In the genomic region with DNA sequence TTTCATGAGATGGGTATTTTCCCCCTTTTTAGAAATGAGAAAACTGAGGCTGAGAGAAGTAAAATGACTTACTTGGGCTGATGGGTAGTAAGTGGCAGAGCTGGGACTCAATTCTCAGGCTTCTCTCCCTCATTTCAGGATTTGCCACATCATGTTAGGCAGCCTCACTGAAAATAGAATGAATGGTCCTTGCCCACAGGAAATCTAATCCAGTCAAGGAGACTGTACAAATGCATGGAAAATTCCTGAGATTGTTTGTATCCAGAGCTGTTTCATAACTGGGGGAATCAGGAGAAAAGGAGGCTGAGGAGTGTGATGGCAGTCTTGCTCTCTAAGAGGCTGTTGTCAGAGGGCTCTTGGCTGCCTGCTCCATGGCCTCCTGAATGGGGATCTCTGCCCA, we compare ENCODE assay signal across 18 cellular contexts.
A peak's percentile ranks its signal among the peaks of the same experiment; 100 is the strongest.
DNase-seq lines count a peak whose midpoint lies in the region; ATAC-seq and TF ChIP-seq lines count a peak whose summit lies in the region.
"Had no signal": no experiment of that assay in that cellular context is flagged by ENCODE, and none has a peak within 500 bp of the region (broad histone marks: within the 10 kb centered on the region; RNA-seq: fewer than 3 reads in every experiment).

No MANE protein-coding gene starts in this region.

- peaks cover 0 to 2% (median 0%) of the 10 kb centered on the region in 5 experiments for H3K9me3 Mint-ChIP-seq in brain
- H3K9me3 Mint-ChIP-seq: natural killer cell; T-helper 1 cell treated with Interleukin-12 subunit alpha and Interleukin-12 subunit beta and Interleukin-4 antibody, amounts not matched to agents 30 μg/mL and 1 μg/mL, for 36 hours had no signal

- no peak for ATAC-seq in HG02973 (IDR thresholded peaks at IDR 0.05; ENCODE audit: unreplicated experiment)
- ATAC-seq: esophagus mucosa, natural killer cell had no signal

- no peaks in the 10 kb centered on the region for H3K79me2 ChIP-seq in hepatocyte
- no peaks in the 10 kb centered on the region for H3K79me2 ChIP-seq in Karpas-422 (ENCODE audit: low read length)

- peaks cover 8% of the 10 kb centered on the region for H3K27me3 Mint-ChIP-seq in brain

- H3K36me3 ChIP-seq in hepatocyte (replicated peaks; ENCODE audit: insufficient read depth, low read depth) (no peaks in the 10 kb centered on the region), Karpas-422 (ENCODE audit: insufficient read depth, low read length) (no peaks in the 10 kb centered on the region)
- H3K36me3 ChIP-seq: adrenal gland, MG63, prostate gland had no signal

- H2AFZ ChIP-seq in hepatocyte (no peak overlapping the region), Karpas-422 (ENCODE audit: low read length) (no peak overlapping the region)

- TF ChIP-seq CTCF in brain (conservative IDR thresholded peaks at IDR 0.05) (no peak), hepatocyte (IDR thresholded peaks at IDR 0.05; ENCODE audit: poor library complexity) (no peak)

- H3K27me3 ChIP-seq in hepatocyte (no peaks in the 10 kb centered on the region), Karpas-422 (ENCODE audit: low read length) (no peaks in the 10 kb centered on the region)
- H3K27me3 ChIP-seq: adrenal gland, MG63 had no signal

- H3K4me2 ChIP-seq in hepatocyte (no peak overlapping the region), Karpas-422 (ENCODE audit: low read depth, low read length, poor library complexity, severe bottlenecking) (no peak overlapping the region)

- peak overlapping the region; percentile 30 for H3K27ac ChIP-seq in hepatocyte
- no peak overlapping the region for H3K27ac ChIP-seq in Karpas-422 (ENCODE audit: low read length)
- H3K27ac ChIP-seq: adrenal gland, prostate gland had no signal

- H3K4me3 ChIP-seq in hepatocyte: no peak overlapping the region
- no peak overlapping the region for H3K4me3 ChIP-seq in Karpas-422 (ENCODE audit: low read length)
- H3K4me3 ChIP-seq: adrenal gland, MG63, prostate gland had no signal

- H3K9me2 ChIP-seq in hepatocyte (replicated peaks; ENCODE audit: insufficient read depth) (no peaks in the 10 kb centered on the region), Karpas-422 (replicated peaks; ENCODE audit: insufficient read depth, low read length) (no peaks in the 10 kb centered on the region)

- peak overlapping the region; percentile 42 to 87 (median 48) for H3K27ac Mint-ChIP-seq in brain
- H3K27ac Mint-ChIP-seq: natural killer cell; T-helper 1 cell treated with Interleukin-12 subunit alpha and Interleukin-12 subunit beta and Interleukin-4 antibody, amounts not matched to agents 30 μg/mL and 1 μg/mL, for 36 hours had no signal

- no peaks in the 10 kb centered on the region for H3K4me1 ChIP-seq in hepatocyte (ENCODE audit: insufficient read depth)
- no peaks in the 10 kb centered on the region for H3K4me1 ChIP-seq in Karpas-422 (ENCODE audit: low read length)
- H3K4me1 ChIP-seq: adrenal gland, prostate gland had no signal

- DNase-seq in EH (ENCODE audit: low read depth) (peak; percentile 69), hepatocyte (ENCODE audit: low spot score) (peak; percentile 31), stromal cell of bone marrow (ENCODE audit: low read depth) (peak; percentile 7), putamen (ENCODE audit: low spot score) (no peak), Karpas-422 (no peak), mesenteric fat pad (ENCODE audit: low spot score) (no peak)
- DNase-seq: MG63; natural killer cell; NCI-H187; NCI-H526; SHP77 treated with DMSO at 0.1 percent for 48 hours; stimulated activated CD4-positive, alpha-beta T cell treated with anti-CD3 and anti-CD28 coated beads, Interleukin-15, amount 100 ng/mL, for 24 hours had no signal

- H3K4me3 Mint-ChIP-seq in brain: peak overlapping the region in 1 of 5 experiments; percentile 6
- H3K4me3 Mint-ChIP-seq: natural killer cell; T-helper 1 cell treated with Interleukin-12 subunit alpha and Interleukin-12 subunit beta and Interleukin-4 antibody, amounts not matched to agents 30 μg/mL and 1 μg/mL, for 36 hours had no signal

- H3K9ac ChIP-seq in Karpas-422 (ENCODE audit: low read length): no peak overlapping the region

- H4K20me1 ChIP-seq in hepatocyte (ENCODE audit: insufficient read depth, poor library complexity, severe bottlenecking): no peaks in the 10 kb centered on the region
- 0 out of 2 replicates have a peak, but pooled peaks cover 3% of the 10 kb centered on the region for H4K20me1 ChIP-seq in Karpas-422 (ENCODE audit: insufficient read depth, low read depth, low read length)

- no peaks in the 10 kb centered on the region for H3K36me3 Mint-ChIP-seq in brain
- H3K36me3 Mint-ChIP-seq: natural killer cell had no signal

- no peaks in the 10 kb centered on the region for H3K9me3 ChIP-seq in hepatocyte (ENCODE audit: low read depth)
- no peaks in the 10 kb centered on the region for H3K9me3 ChIP-seq in Karpas-422 (ENCODE audit: low read length)
- H3K9me3 ChIP-seq: adrenal gland, MG63, prostate gland had no signal

- peaks cover 63% of the 10 kb centered on the region for H3K4me1 Mint-ChIP-seq in brain

Comparison
In these comparisons a context has a peak if more than half of its experiments do, and no peak if none do; other contexts are left out.
1. DNase-seq: peak in EH (single experiment), hepatocyte (single experiment) and stromal cell of bone marrow (single experiment); none in putamen (single experiment), Karpas-422 (single experiment) and mesenteric fat pad (single experiment).